In the genomic region with DNA sequence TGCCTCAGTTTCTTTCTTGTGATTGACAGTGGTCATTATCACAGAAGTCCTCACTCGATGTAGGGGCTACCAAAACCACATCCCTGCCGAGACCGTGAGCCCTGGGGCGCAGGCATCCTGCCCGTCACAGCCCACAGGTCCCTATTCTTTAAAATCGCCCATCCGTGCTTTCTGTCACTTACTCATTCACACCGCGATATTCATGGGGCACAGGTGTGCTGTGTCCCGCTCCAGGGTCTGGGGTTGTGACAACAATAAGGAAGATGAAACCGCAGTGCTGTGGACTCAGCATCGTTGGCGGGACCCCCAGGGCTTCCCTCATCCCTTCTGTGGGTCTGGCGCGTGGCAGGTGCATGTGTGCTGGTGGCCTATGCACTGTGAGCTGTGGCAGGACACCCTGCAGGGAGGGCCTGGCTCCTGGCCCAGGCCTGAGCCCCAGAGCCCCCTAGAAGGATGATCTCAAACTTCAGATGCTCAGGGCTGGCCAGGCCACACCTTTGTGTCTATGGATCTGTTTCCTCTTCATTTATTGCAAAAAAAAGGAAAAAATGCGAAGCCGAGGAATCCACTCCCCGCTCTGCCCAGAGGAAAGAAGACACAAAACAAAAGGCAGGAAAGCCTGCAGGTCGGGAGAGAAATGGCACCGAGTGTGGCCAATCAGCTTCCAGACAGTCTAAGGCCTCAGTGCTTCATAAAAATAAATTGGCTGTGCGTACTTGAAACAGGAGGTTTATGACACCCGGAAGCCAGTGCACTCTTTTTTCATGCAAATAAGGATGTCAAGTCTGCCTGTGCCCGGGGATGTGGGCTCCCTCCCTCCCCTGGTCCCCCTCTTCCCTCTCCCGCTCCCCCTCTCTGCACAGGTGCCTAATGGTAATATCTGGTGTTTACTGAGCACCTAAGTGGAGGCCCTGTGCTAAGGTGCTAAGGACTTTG, we compare ENCODE assay signal across 1 cellular context.
TF ChIP-seq lines count a peak whose summit lies in the region.

No MANE protein-coding gene starts in this region.

TF ChIP-seq in IMR-90, 13 proteins besides CTCF, POLR2A, EP300 and RAD21:
- TF ChIP-seq RCOR1 (IDR thresholded peaks at IDR 0.05; ENCODE audit: insufficient replicate concordance, low read length) (no peak), CEBPB (IDR thresholded peaks at IDR 0.05; ENCODE audit: low read depth, low read length) (no peak), BHLHE40 (IDR thresholded peaks at IDR 0.05; ENCODE audit: low read depth, low read length) (no peak), RFX5 (IDR thresholded peaks at IDR 0.05; ENCODE audit: low read depth, low read length) (no peak), FOS (IDR thresholded peaks at IDR 0.05; ENCODE audit: low read depth, low read length) (no peak), NFE2L2 (IDR thresholded peaks at IDR 0.05; ENCODE audit: low read depth, low read length) (no peak), MXI1 (IDR thresholded peaks at IDR 0.05; ENCODE audit: borderline replicate concordance, low read depth, low read length) (no peak), ELK1 (IDR thresholded peaks at IDR 0.05; ENCODE audit: borderline replicate concordance, low read depth, low read length) (no peak), USF2 (IDR thresholded peaks at IDR 0.05; ENCODE audit: low read depth, low read length) (no peak), CHD1 (IDR thresholded peaks at IDR 0.05; ENCODE audit: low read depth, low read length) (no peak), MAFK (IDR thresholded peaks at IDR 0.05; ENCODE audit: low read depth, low read length) (no peak), MAZ (IDR thresholded peaks at IDR 0.05; ENCODE audit: borderline replicate concordance, low read depth, low read length) (no peak), SMC3 (IDR thresholded peaks at IDR 0.05; ENCODE audit: low read depth, low read length) (no peak)
